In genomic region chr2:208183937-208184336, GRCh38 we compare ENCODE assay signal across 1 cellular context.
TF ChIP-seq lines count a peak whose summit lies in the region.

No MANE protein-coding gene starts in this region.

TF ChIP-seq in liver, 16 proteins besides CTCF, POLR2A, EP300 and RAD21:
- TF ChIP-seq SP1 (IDR thresholded peaks at IDR 0.05): peak; percentile 51
- peak; percentile 27 to 52 for TF ChIP-seq RXRA (IDR thresholded peaks at IDR 0.05)
- no peak for TF ChIP-seq FOXA1 (IDR thresholded peaks at IDR 0.05)
- peak; percentile 86 to 89 for TF ChIP-seq HNF4A (conservative IDR thresholded peaks at IDR 0.05)
- peak; percentile 44 for TF ChIP-seq FOXA2 (IDR thresholded peaks at IDR 0.05)
- TF ChIP-seq YY1 (IDR thresholded peaks at IDR 0.05): no peak
- peak in 1 of 2 donors; percentile 31 for TF ChIP-seq JUND (IDR thresholded peaks at IDR 0.05)
- TF ChIP-seq TAF1 (conservative IDR thresholded peaks at IDR 0.05): no peak
- TF ChIP-seq GABPA (IDR thresholded peaks at IDR 0.05 in 1 of 2, conservative IDR thresholded peaks at IDR 0.05 in 1 of 2): peak in 1 of 2 donors; percentile 58
- TF ChIP-seq HNF4G (IDR thresholded peaks at IDR 0.05): peak; percentile 41
- TF ChIP-seq, protein P1, sequence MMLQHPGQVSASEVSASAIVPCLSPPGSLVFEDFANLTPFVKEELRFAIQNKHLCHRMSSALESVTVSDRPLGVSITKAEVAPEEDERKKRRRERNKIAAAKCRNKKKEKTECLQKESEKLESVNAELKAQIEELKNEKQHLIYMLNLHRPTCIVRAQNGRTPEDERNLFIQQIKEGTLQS (IDR thresholded peaks at IDR 0.05): peak; percentile 28
- no peak for TF ChIP-seq ZBTB33 (IDR thresholded peaks at IDR 0.05)
